ENCODE assay signal across 1 cellular context in the genomic region with DNA sequence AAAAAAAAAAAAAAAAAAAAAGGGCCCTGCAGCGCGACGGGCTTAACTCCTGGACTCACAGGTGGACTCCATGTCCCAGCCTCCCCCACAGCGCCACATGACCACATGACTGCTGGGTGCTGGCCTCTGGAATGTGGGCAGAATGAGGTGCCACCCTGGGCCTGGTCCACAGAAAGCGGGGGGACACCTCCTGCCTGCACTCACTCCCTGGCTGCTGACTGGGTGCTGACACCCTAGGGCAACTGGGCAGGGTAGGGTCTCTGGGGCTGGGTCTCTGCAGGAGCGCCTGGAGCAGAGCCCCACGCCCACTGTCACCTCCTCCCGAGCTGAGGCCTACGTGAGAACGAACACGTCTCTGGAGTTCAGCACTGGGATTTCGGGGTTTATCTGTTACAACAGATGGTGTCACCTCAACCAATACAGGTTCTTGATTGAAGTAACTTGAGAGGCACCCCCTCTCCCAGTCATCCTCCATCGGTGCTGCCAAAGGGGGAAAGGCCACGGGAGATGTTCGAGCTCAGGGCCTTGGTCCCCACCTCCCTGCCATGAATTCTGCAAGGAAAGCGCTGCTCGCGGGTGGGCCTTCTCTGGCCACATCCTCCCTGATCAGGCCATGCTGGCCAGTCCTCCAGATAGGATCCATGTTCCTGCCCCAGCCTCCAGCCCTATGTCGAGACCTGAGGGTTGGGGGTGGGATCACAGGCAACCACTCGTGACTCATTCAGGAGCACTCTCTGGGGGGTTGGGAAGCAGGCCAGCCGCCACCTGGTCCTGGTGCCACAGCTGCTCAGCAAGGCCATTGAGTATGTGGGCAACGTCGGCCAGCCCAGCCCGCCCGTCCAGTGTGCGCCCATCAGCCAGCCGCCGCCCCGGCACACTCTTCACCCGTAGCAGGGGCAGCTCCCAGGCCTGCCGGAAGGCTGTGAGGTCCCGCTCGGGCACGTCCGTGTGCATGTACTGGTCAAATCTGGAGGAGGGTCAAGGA.
TF ChIP-seq lines count a peak whose summit lies in the region.

No MANE protein-coding gene starts in this region.

TF ChIP-seq in K562, 482 proteins besides CTCF, POLR2A, EP300 and RAD21 (continues in another document):
- TF ChIP-seq TCF3 (CRISPR knock-in tag; IDR thresholded peaks at IDR 0.05): peak; percentile 85
- peak; percentile 15 for TF ChIP-seq MEIS2 (IDR thresholded peaks at IDR 0.05; ENCODE audit: partially characterized antibody)
- no peak for TF ChIP-seq PHB (CRISPR knock-in tag; IDR thresholded peaks at IDR 0.05)
- no peak; the same call in 1 of the 2 replicates for TF ChIP-seq FOSL1 (tag; conservative IDR thresholded peaks at IDR 0.05)
- TF ChIP-seq NCOA6 (IDR thresholded peaks at IDR 0.05): no peak
- no peak for TF ChIP-seq ZC3H11A (IDR thresholded peaks at IDR 0.05; ENCODE audit: low read depth, low read length)
- TF ChIP-seq, protein P1, sequence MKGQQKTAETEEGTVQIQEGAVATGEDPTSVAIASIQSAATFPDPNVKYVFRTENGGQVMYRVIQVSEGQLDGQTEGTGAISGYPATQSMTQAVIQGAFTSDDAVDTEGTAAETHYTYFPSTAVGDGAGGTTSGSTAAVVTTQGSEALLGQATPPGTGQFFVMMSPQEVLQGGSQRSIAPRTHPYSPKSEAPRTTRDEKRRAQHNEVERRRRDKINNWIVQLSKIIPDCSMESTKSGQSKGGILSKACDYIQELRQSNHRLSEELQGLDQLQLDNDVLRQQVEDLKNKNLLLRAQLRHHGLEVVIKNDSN (CRISPR knock-in tag; IDR thresholded peaks at IDR 0.05): peak; percentile 67
- peak; percentile 84 for TF ChIP-seq ZNF592 (IDR thresholded peaks at IDR 0.05)
- peak; percentile 62; the same call in 1 of the 2 replicates for TF ChIP-seq ARID4B (CRISPR knock-in tag; IDR thresholded peaks at IDR 0.05)
- TF ChIP-seq, protein P2, sequence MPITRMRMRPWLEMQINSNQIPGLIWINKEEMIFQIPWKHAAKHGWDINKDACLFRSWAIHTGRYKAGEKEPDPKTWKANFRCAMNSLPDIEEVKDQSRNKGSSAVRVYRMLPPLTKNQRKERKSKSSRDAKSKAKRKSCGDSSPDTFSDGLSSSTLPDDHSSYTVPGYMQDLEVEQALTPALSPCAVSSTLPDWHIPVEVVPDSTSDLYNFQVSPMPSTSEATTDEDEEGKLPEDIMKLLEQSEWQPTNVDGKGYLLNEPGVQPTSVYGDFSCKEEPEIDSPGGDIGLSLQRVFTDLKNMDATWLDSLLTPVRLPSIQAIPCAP (CRISPR knock-in tag; IDR thresholded peaks at IDR 0.05; ENCODE audit: borderline replicate concordance): no peak
- no peak for TF ChIP-seq NFYB (IDR thresholded peaks at IDR 0.05; ENCODE audit: extremely low read depth, insufficient read length)
- TF ChIP-seq RCOR1 (IDR thresholded peaks at IDR 0.05; ENCODE audit: borderline replicate concordance in 1 of 2, low read depth in 2 of 2, low read length in 2 of 2): peak; percentile 14 to 51; a peak in 1 of 4 replicates
- TF ChIP-seq ZNF561 (CRISPR knock-in tag; conservative IDR thresholded peaks at IDR 0.05): no peak
- TF ChIP-seq IFI16 (CRISPR knock-in tag; IDR thresholded peaks at IDR 0.05): no peak
- TF ChIP-seq, protein P3, sequence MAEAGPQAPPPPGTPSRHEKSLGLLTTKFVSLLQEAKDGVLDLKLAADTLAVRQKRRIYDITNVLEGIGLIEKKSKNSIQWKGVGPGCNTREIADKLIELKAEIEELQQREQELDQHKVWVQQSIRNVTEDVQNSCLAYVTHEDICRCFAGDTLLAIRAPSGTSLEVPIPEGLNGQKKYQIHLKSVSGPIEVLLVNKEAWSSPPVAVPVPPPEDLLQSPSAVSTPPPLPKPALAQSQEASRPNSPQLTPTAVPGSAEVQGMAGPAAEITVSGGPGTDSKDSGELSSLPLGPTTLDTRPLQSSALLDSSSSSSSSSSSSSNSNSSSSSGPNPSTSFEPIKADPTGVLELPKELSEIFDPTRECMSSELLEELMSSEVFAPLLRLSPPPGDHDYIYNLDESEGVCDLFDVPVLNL (CRISPR knock-in tag; IDR thresholded peaks at IDR 0.05; ENCODE audit: low read depth): no peak
- no peak for TF ChIP-seq ZNF197 (CRISPR knock-in tag; IDR thresholded peaks at IDR 0.05; ENCODE audit: low read depth)
- TF ChIP-seq BHLHE40 (IDR thresholded peaks at IDR 0.05; ENCODE audit: low read length): no peak
- no peak for TF ChIP-seq RNF2 (IDR thresholded peaks at IDR 0.05)
- no peak for TF ChIP-seq XRCC4 (IDR thresholded peaks at IDR 0.05; ENCODE audit: extremely low read depth, insufficient read depth, insufficient read length)
- no peak for TF ChIP-seq ZC3H4 (CRISPR knock-in tag; IDR thresholded peaks at IDR 0.05; ENCODE audit: borderline replicate concordance)
- no peak for TF ChIP-seq ZNF146 (CRISPR knock-in tag; IDR thresholded peaks at IDR 0.05; ENCODE audit: unreplicated experiment)
- no peak for TF ChIP-seq EGR1 (conservative IDR thresholded peaks at IDR 0.05)
- TF ChIP-seq SRF (CRISPR knock-in tag; IDR thresholded peaks at IDR 0.05): 0 out of 4 replicates have a peak, but pooled peaks of 1 of the 2 experiments have one; percentile 36
- no peak for TF ChIP-seq CREM (IDR thresholded peaks at IDR 0.05; ENCODE audit: low read depth)
- 0 out of 2 replicates have a peak, but pooled peaks have one; percentile 55 for TF ChIP-seq ELF4 (CRISPR knock-in tag; IDR thresholded peaks at IDR 0.05)
- no peak for TF ChIP-seq ZNF589 (CRISPR knock-in tag; IDR thresholded peaks at IDR 0.05; ENCODE audit: low read depth)
- no peak for TF ChIP-seq ZNF507 (tag; conservative IDR thresholded peaks at IDR 0.05)
- peak; percentile 41; the same call in 1 of the 2 replicates for TF ChIP-seq ATF3 (IDR thresholded peaks at IDR 0.05)
- TF ChIP-seq ATF3 (CRISPR knock-in tag; conservative IDR thresholded peaks at IDR 0.05): no peak
- TF ChIP-seq LARP7 (IDR thresholded peaks at IDR 0.05): no peak
- no peak for TF ChIP-seq SIN3B (IDR thresholded peaks at IDR 0.05; ENCODE audit: low read depth)
- TF ChIP-seq IRF9 (tag; IDR thresholded peaks at IDR 0.05): no peak
- peak; percentile 47; the same call in 1 of the 2 replicates for TF ChIP-seq TFAP4 (CRISPR knock-in tag; IDR thresholded peaks at IDR 0.05; ENCODE audit: borderline replicate concordance)
- no peak for TF ChIP-seq SMAD4 (CRISPR knock-in tag; conservative IDR thresholded peaks at IDR 0.05)
- TF ChIP-seq, protein P4, sequence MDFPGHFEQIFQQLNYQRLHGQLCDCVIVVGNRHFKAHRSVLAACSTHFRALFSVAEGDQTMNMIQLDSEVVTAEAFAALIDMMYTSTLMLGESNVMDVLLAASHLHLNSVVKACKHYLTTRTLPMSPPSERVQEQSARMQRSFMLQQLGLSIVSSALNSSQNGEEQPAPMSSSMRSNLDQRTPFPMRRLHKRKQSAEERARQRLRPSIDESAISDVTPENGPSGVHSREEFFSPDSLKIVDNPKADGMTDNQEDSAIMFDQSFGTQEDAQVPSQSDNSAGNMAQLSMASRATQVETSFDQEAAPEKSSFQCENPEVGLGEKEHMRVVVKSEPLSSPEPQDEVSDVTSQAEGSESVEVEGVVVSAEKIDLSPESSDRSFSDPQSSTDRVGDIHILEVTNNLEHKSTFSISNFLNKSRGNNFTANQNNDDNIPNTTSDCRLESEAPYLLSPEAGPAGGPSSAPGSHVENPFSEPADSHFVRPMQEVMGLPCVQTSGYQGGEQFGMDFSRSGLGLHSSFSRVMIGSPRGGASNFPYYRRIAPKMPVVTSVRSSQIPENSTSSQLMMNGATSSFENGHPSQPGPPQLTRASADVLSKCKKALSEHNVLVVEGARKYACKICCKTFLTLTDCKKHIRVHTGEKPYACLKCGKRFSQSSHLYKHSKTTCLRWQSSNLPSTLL (IDR thresholded peaks at IDR 0.05): no peak
- TF ChIP-seq, protein P5, sequence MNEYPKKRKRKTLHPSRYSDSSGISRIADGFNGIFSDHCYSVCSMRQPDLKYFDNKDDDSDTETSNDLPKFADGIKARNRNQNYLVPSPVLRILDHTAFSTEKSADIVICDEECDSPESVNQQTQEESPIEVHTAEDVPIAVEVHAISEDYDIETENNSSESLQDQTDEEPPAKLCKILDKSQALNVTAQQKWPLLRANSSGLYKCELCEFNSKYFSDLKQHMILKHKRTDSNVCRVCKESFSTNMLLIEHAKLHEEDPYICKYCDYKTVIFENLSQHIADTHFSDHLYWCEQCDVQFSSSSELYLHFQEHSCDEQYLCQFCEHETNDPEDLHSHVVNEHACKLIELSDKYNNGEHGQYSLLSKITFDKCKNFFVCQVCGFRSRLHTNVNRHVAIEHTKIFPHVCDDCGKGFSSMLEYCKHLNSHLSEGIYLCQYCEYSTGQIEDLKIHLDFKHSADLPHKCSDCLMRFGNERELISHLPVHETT (CRISPR knock-in tag; conservative IDR thresholded peaks at IDR 0.05 in 1 of 2, IDR thresholded peaks at IDR 0.05 in 1 of 2): no peak
- no peak for TF ChIP-seq TCF7L2 (IDR thresholded peaks at IDR 0.05; ENCODE audit: low read depth, low read length)
- no peak for TF ChIP-seq NFIX (CRISPR knock-in tag; IDR thresholded peaks at IDR 0.05; ENCODE audit: low read depth)
- peak; percentile 44 for TF ChIP-seq MTA2 (IDR thresholded peaks at IDR 0.05; ENCODE audit: low read depth)
